ENCODE assay signal across 10 cellular contexts in the genomic region with DNA sequence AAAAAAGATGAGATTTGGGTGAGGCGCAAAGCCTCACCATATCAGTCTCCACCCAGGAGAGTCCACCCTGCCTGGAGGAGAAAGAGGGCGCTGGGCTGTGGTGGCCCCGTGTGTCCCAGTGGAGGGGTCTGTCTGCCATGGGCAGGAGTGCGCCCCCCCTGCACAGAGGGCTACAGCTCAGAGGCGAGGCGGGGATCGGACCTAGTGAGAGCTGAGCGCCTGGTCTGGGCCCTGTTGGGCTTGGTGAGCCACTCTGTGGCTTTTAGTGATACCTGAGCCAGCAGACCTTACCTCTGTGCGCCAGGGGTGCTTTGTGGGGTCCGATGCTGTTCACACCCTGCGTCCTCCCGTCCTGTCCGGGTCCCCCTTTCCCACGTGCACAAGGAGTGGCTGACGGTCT. TPM values are rescaled to one million over a fixed set of nuclear protein-coding genes. Genes with fewer than 3 reads are reported as not detected.
DNase-seq lines count a peak whose midpoint lies in the region; FAIRE-seq and TF ChIP-seq lines count a peak whose summit lies in the region.
"Had no signal": no experiment of that assay in that cellular context is flagged by ENCODE, and none has a peak within 500 bp of the region (broad histone marks: within the 10 kb centered on the region; RNA-seq: fewer than 3 reads in every experiment).

No MANE protein-coding gene starts in this region.

- H3K23ac ChIP-seq in H1 (ENCODE audit: insufficient read length), result no peak overlapping the region

- H3K23me2 ChIP-seq in H1 (ENCODE audit: low read depth, low read length), result no peaks in the 10 kb centered on the region

- no peak overlapping the region for H2AK5ac ChIP-seq in H1 (ENCODE audit: low read depth, low read length)

- no peaks in the 10 kb centered on the region; the same call in 1 of the 2 replicates for H3K79me1 ChIP-seq in H1 (ENCODE audit: low read depth, low read length)

- no peak for TF ChIP-seq POLR2A in H1 (IDR thresholded peaks at IDR 0.05; ENCODE audit: control extremely low read depth in 1 of 2, low read depth in 2 of 2, low read length in 2 of 2)

- H3K36me3 ChIP-seq in OCI-LY3 (replicated peaks; ENCODE audit: low read depth, low read length) (no peaks in the 10 kb centered on the region), H1 (ENCODE audit: control insufficient read depth in 2 of 4, insufficient read depth in 4 of 4, low read length in 3 of 4) (no peaks in the 10 kb centered on the region), stomach smooth muscle (ENCODE audit: control insufficient read depth in 2 of 2, insufficient read depth in 2 of 2, low read length in 2 of 2) (no peaks in the 10 kb centered on the region)
- H3K36me3 ChIP-seq: uterus had no signal

- no peak for DNase-seq in activated naive CD4-positive, alpha-beta T cell treated with anti-CD3 and anti-CD28 coated beads, Interleukin-2, amount 10 ng/mL, durations not matched to agents 7 days and 5 days
- no peak for DNase-seq in activated naive CD4-positive, alpha-beta T cell treated with Interleukin-2 at 50 U/mL for 16 hours
- DNase-seq in H1 (ENCODE audit: low read depth in 1 of 2, low spot score in 2 of 2) (no peak), mucosa of gallbladder (ENCODE audit: low spot score) (no peak), progenitor cell of endocrine pancreas (ENCODE audit: low spot score, unreplicated experiment) (no peak)
- DNase-seq in stimulated activated CD4-positive, alpha-beta T cell treated with anti-CD3 and anti-CD28 coated beads, Interleukin-4, amount 100 ng/mL, for 4 hours, result no peak
- DNase-seq: NCI-H1048 had no signal

- H3K27ac ChIP-seq in OCI-LY3 (ENCODE audit: low read length) (no peak overlapping the region), H1 (ENCODE audit: low read depth, low read length) (no peak overlapping the region), stomach smooth muscle (ENCODE audit: low read length) (no peak overlapping the region)

- H3K27me3 ChIP-seq in OCI-LY3 (ENCODE audit: low read depth, low read length), result no peaks in the 10 kb centered on the region
- no peaks in the 10 kb centered on the region for H3K27me3 ChIP-seq in H1 (replicated peaks in 1 of 4; ENCODE audit: control insufficient read depth in 3 of 4, extremely low read depth in 1 of 4, insufficient read depth in 3 of 4, low read length in 3 of 4)
- no peaks in the 10 kb centered on the region for H3K27me3 ChIP-seq in stomach smooth muscle (ENCODE audit: control insufficient read depth in 1 of 2, insufficient read depth in 2 of 2, low read length in 2 of 2)
- H3K27me3 ChIP-seq: uterus had no signal

- H2BK5ac ChIP-seq in H1 (ENCODE audit: low read depth, low read length), result peak overlapping the region; percentile 57; the same call in 1 of the 2 replicates

- H3K27ac Mint-ChIP-seq in activated naive CD4-positive, alpha-beta T cell treated with anti-CD3 and anti-CD28 coated beads, Interleukin-2, amount 10 ng/mL, durations not matched to agents 7 days and 5 days, result peak overlapping the region; percentile 37
- no peak overlapping the region for H3K27ac Mint-ChIP-seq in progenitor cell of endocrine pancreas

- H3K9me3 ChIP-seq in OCI-LY3 (ENCODE audit: insufficient read depth, low read length) (no peaks in the 10 kb centered on the region), H1 (ENCODE audit: insufficient read depth in 2 of 2, low read depth in 1 of 2, low read length in 1 of 2) (no peaks in the 10 kb centered on the region), stomach smooth muscle (ENCODE audit: control insufficient read depth in 2 of 2, low read length in 2 of 2) (no peaks in the 10 kb centered on the region)
- H3K9me3 ChIP-seq: uterus had no signal

- no peak overlapping the region for H2BK120ac ChIP-seq in H1 (replicated peaks; ENCODE audit: low read depth, low read length)

- H3K4me1 ChIP-seq in OCI-LY3 (ENCODE audit: low read length), result peaks cover 10% of the 10 kb centered on the region
- peaks cover 0 to 14% (median 5%) of the 10 kb centered on the region in 4 experiments; a peak in 6 of 7 replicates for H3K4me1 ChIP-seq in H1 (replicated peaks in 1 of 4; ENCODE audit: control insufficient read depth in 3 of 4, insufficient read depth in 4 of 4, low read length in 3 of 4)
- peaks cover 5% of the 10 kb centered on the region for H3K4me1 ChIP-seq in stomach smooth muscle (ENCODE audit: control insufficient read depth, insufficient read depth, low read length)
- H3K4me1 ChIP-seq: uterus had no signal

- no peak for TF ChIP-seq EP300 in H1 (IDR thresholded peaks at IDR 0.05; ENCODE audit: borderline replicate concordance in 1 of 2, low read depth in 2 of 2, low read length in 2 of 2)

- TF ChIP-seq RAD21 in H1 (IDR thresholded peaks at IDR 0.05 in 1 of 2, conservative IDR thresholded peaks at IDR 0.05 in 1 of 2; ENCODE audit: low read depth in 2 of 2, low read length in 2 of 2), result no peak

- peak overlapping the region; percentile 38 for H3K4me3 Mint-ChIP-seq in activated naive CD4-positive, alpha-beta T cell treated with anti-CD3 and anti-CD28 coated beads, Interleukin-2, amount 10 ng/mL, durations not matched to agents 7 days and 5 days
- H3K4me3 Mint-ChIP-seq in progenitor cell of endocrine pancreas (ENCODE audit: low read depth), result no peak overlapping the region

- no peak for FAIRE-seq in H1 (lab: Jason Lieb, UNC)

- 89% methylated on average over 15 of the region's 15 CpGs; no CpG with 5 or more reads in 1 of the 2 experiments for WGBS in H1 (ENCODE audit: extremely low coverage in 1 of 2, insufficient coverage in 1 of 2, insufficient read length in 1 of 2, insufficient replicate concordance in 2 of 2, low coverage in 1 of 2, low lambda C conversion rate in 2 of 2, missing lambda C conversion rate in 1 of 2), 2 experiments

- H3K9me3 Mint-ChIP-seq in activated naive CD4-positive, alpha-beta T cell treated with anti-CD3 and anti-CD28 coated beads, Interleukin-2, amount 10 ng/mL, durations not matched to agents 7 days and 5 days, result no peaks in the 10 kb centered on the region
- H3K9me3 Mint-ChIP-seq in progenitor cell of endocrine pancreas (ENCODE audit: low read depth), result no peaks in the 10 kb centered on the region

- H4K8ac ChIP-seq in H1 (ENCODE audit: extremely low read depth, insufficient read depth, low read length), result peak overlapping the region; percentile 71

- no peak overlapping the region for H3K56ac ChIP-seq in H1 (replicated peaks; ENCODE audit: insufficient read length, low read depth, low read length)

- no peak overlapping the region; the same call in 1 of the 2 replicates for H3K18ac ChIP-seq in H1 (ENCODE audit: extremely low read depth, low read length)

- CTCF ChIA-PET in activated naive CD4-positive, alpha-beta T cell treated with anti-CD3 and anti-CD28 coated beads, Interleukin-2, amount 10 ng/mL, durations not matched to agents 7 days and 5 days (lab: Charles Lee), result interaction anchor here (1.0 kb wide), 1 partner anchor 196 kb away, joined by 3 read pairs; no protein-coding TSS in a partner anchor
- CTCF ChIA-PET in H1 (lab: Charles Lee; ENCODE audit: partially characterized antibody), result interaction anchor here (0.6 kb wide), 1 partner anchor 885 kb away, joined by 3 read pairs; no protein-coding TSS in a partner anchor

- H4K5ac ChIP-seq in H1 (ENCODE audit: insufficient read length, low read depth, low read length), result no peak overlapping the region

- no peak overlapping the region for H2AFZ ChIP-seq in OCI-LY3 (ENCODE audit: low read depth, low read length)
- H2AFZ ChIP-seq in H1 (ENCODE audit: low read length), result peak overlapping the region; percentile 78

- H4K20me1 ChIP-seq in OCI-LY3 (ENCODE audit: insufficient read depth, low read length), result no peaks in the 10 kb centered on the region
- no peaks in the 10 kb centered on the region for H4K20me1 ChIP-seq in H1 (replicated peaks in 1 of 2; ENCODE audit: control insufficient read depth in 1 of 2, insufficient read depth in 2 of 2, low read length in 2 of 2)

- H3K9ac ChIP-seq in OCI-LY3 (ENCODE audit: low read length) (no peak overlapping the region), H1 (replicated peaks in 1 of 4; ENCODE audit: extremely low read depth in 1 of 4, low read depth in 3 of 4, low read length in 3 of 4) (no peak overlapping the region), stomach smooth muscle (ENCODE audit: low read length in 2 of 2) (peak overlapping the region in 1 of 2 donors; percentile 20)

- H3K4me1 Mint-ChIP-seq in activated naive CD4-positive, alpha-beta T cell treated with anti-CD3 and anti-CD28 coated beads, Interleukin-2, amount 10 ng/mL, durations not matched to agents 7 days and 5 days, result peaks cover 51% of the 10 kb centered on the region
- peaks cover 3% of the 10 kb centered on the region for H3K4me1 Mint-ChIP-seq in progenitor cell of endocrine pancreas (ENCODE audit: low read depth)

- H3K14ac ChIP-seq in H1 (ENCODE audit: insufficient read length), result no peak overlapping the region

- H3K79me2 ChIP-seq in OCI-LY3 (ENCODE audit: low read length), result no peaks in the 10 kb centered on the region
- H3K79me2 ChIP-seq in H1 (ENCODE audit: control insufficient read depth in 1 of 2, insufficient read depth in 2 of 2, low read length in 2 of 2), result no peaks in the 10 kb centered on the region

- H2BK15ac ChIP-seq in H1 (ENCODE audit: low read length), result peak overlapping the region; percentile 72; the same call in 1 of the 2 replicates

- H3K36me3 Mint-ChIP-seq in activated naive CD4-positive, alpha-beta T cell treated with anti-CD3 and anti-CD28 coated beads, Interleukin-2, amount 10 ng/mL, durations not matched to agents 7 days and 5 days, result no peaks in the 10 kb centered on the region
- no peaks in the 10 kb centered on the region for H3K36me3 Mint-ChIP-seq in progenitor cell of endocrine pancreas (ENCODE audit: insufficient read depth)

- H3K4ac ChIP-seq in H1 (replicated peaks; ENCODE audit: insufficient read length, low read depth, low read length), result no peak overlapping the region

- no peak overlapping the region for H4K91ac ChIP-seq in H1 (replicated peaks; ENCODE audit: insufficient read length, low read length)

- POLR2A ChIA-PET in H1 (lab: Charles Lee; ENCODE audit: partially characterized antibody), result interaction anchor here (1.1 to 1.3 kb wide), 3 partner anchors 9 to 11 kb away, joined by 3 to 4 read pairs (median 3); no protein-coding TSS in a partner anchor

- H3K4me3 ChIP-seq in OCI-LY3 (ENCODE audit: low read length) (0 out of 2 replicates have a peak overlapping the region, but pooled peaks have one; percentile 59), H1 (ENCODE audit: extremely low read depth in 1 of 4, insufficient read depth in 2 of 4, low read depth in 3 of 4, low read length in 4 of 4) (no peak overlapping the region), stomach smooth muscle (ENCODE audit: low read length in 2 of 2) (peak overlapping the region; percentile 25 to 35)

- 0 out of 2 replicates have a peak overlapping the region, but pooled peaks have one; percentile 1 for H2BK12ac ChIP-seq in H1 (ENCODE audit: low read depth, low read length)

- TF ChIP-seq CTCF in OCI-LY3 (IDR thresholded peaks at IDR 0.05; ENCODE audit: low read depth, low read length), result no peak
- TF ChIP-seq CTCF in H1 (IDR thresholded peaks at IDR 0.05; ENCODE audit: control extremely low read depth in 1 of 3, insufficient read depth in 1 of 3, low read depth in 1 of 3, low read length in 3 of 3), result no peak
- TF ChIP-seq CTCF in progenitor cell of endocrine pancreas (IDR thresholded peaks at IDR 0.05; ENCODE audit: unreplicated experiment), result no peak

- H3K4me2 ChIP-seq in OCI-LY3 (ENCODE audit: low read length) (peak overlapping the region; percentile 61), H1 (ENCODE audit: insufficient read depth in 1 of 2, low read depth in 2 of 2, low read length in 2 of 2) (no peak overlapping the region)

- 0 out of 2 replicates have a peak overlapping the region, but pooled peaks have one; percentile 48 for H2BK20ac ChIP-seq in H1 (ENCODE audit: low read length)

- H3K27me3 Mint-ChIP-seq in activated naive CD4-positive, alpha-beta T cell treated with anti-CD3 and anti-CD28 coated beads, Interleukin-2, amount 10 ng/mL, durations not matched to agents 7 days and 5 days, result peaks cover 4% of the 10 kb centered on the region
- H3K27me3 Mint-ChIP-seq in progenitor cell of endocrine pancreas, result no peaks in the 10 kb centered on the region

RNA-seq across cellular contexts. Expression of a gene that starts 25.9 kb away (rescaled TPM):
- total RNA-seq in H1 (2021; fragmentation: NEBNext Ultra II Directional; extraction: Animal tissue kit (Norgen Biotek cat#: 25700)), result 95.6 and 96.5 TPM in 2 replicates
- 109 and 121 TPM in 2 replicates for polyA plus RNA-seq in H1 (2011; rRNA removed)
- polyA plus RNA-seq in H1 (2011; cell fraction: cytosol; rRNA removed), result 92.3 TPM
- 152 TPM for polyA plus RNA-seq in H1 (2011; cell fraction: nucleus; rRNA removed)
- polyA plus RNA-seq in H1 (2012, experiment 1 of 2), result 61.6 to 94.7 TPM (median 83.3 TPM) in 4 replicates
- 78.3 TPM for polyA plus RNA-seq in H1 (2012, experiment 2 of 2)
- 62.9 TPM for polyA plus RNA-seq in H1 (2013, experiment 1 of 2)
- 65.3 TPM for polyA plus RNA-seq in H1 (2013, experiment 2 of 2)
- 176 and 215 TPM in 2 replicates for polyA minus RNA-seq in H1 (2011; rRNA and poly(A)+ RNA removed)
- 71.7 TPM for polyA minus RNA-seq in H1 (2011; cell fraction: cytosol; rRNA and poly(A)+ RNA removed)
- polyA minus RNA-seq in H1 (2011; cell fraction: nucleus; rRNA and poly(A)+ RNA removed), result 67.7 TPM
- total RNA-seq in mucosa of gallbladder (48.5 TPM), progenitor cell of endocrine pancreas (65.4 and 68.6 TPM in 2 replicates)

Comparison
In these comparisons a context has a peak if more than half of its experiments do, and no peak if none do; other contexts are left out.
1. H3K4me3 ChIP-seq: peak in OCI-LY3 (single experiment) and stomach smooth muscle (2 of 2); none in H1 (0 of 4).